In the genomic region with DNA sequence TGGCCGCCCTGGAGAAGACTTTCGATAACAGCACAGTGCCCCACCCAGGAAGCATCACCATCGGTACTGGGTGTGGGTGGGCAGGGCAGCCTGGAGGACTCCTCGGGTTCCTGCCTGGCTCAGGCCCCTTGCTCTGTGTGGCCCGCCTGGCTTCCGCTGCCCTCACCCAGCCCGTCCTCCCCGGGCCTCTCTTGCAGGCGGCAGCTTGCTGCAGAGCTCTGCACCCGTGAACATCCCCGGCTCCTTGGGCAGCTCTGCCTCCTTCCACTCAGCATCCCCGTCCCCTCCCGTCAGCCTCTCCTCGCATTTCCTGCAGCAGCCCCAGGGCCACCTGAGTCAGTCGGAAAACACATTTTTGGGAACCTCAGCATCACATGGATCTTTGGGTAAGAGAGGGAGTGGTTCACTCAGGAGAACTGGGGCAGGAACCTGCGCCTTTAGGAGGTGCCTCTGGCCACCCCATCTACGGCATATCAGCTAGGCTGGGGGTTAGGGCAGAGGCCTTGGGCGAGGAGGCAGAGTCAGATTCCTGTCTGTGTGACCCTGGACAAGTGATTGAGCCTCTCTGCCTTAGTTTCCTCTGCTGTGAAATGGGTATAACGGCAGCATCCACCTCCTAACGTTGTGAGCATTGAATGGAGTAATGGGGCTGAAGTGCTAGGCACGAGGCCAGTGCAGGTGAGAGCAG, we compare ENCODE assay signal across 21 cellular contexts.
"Had no signal": no experiment of that assay in that cellular context is flagged by ENCODE, and none has a peak within 500 bp of the region (broad histone marks: within the 10 kb centered on the region; RNA-seq: fewer than 3 reads in every experiment).

No MANE protein-coding gene starts in this region.

- H3K9ac ChIP-seq: parathyroid adenoma had no signal

- H3K4me3 Mint-ChIP-seq: activated CD4-positive, alpha-beta T cell treated with anti-CD3 and anti-CD28 coated beads, Interleukin-2, amount 10 ng/mL, durations not matched to agents 24 days and 14 days; activated naive CD8-positive, alpha-beta T cell treated with anti-CD3 and anti-CD28 coated beads, Interleukin-2, amount 50 U/mL, for 24 hours; activated T-helper 17 cell treated with anti-CD3 and anti-CD28 coated beads, Interleukin-2, amount 50 U/mL, for 72 hours; natural killer cell had no signal

- H3K4me1 ChIP-seq: upper lobe of left lung had no signal

- H2AFZ ChIP-seq: parathyroid adenoma had no signal

- ATAC-seq: activated naive CD8-positive, alpha-beta T cell treated with anti-CD3 and anti-CD28 coated beads, Interleukin-2, amount 50 U/mL, for 24 hours; activated T-helper 17 cell treated with anti-CD3 and anti-CD28 coated beads, Interleukin-2, amount 50 U/mL, for 72 hours; natural killer cell had no signal

- H3K4me3 ChIP-seq: esophagus muscularis mucosa, heart right ventricle, right lobe of liver, thoracic aorta, upper lobe of left lung had no signal

- DNase-seq: activated naive CD4-positive, alpha-beta T cell treated with Interleukin-2 at 50 U/mL for 16 hours; activated naive CD8-positive, alpha-beta T cell treated with anti-CD3 and anti-CD28 coated beads, Interleukin-2, amount 50 U/mL, for 24 hours; anterior cingulate cortex; brain microvascular endothelial cell; cortex of kidney; effector CD4-positive, alpha-beta T cell; heart right ventricle; kidney glomerular epithelial cell; natural killer cell; small intestine; stimulated activated CD4-positive, alpha-beta T cell treated with anti-CD3 and anti-CD28 coated beads, Interleukin-15, amount 100 ng/mL, for 24 hours; stimulated activated CD4-positive, alpha-beta T cell treated with anti-CD3 and anti-CD28 coated beads, Interleukin-4, amount 100 ng/mL, for 1 hour; T-helper 1 cell; T-helper 9 cell; upper lobe of left lung had no signal

- H3K9me3 Mint-ChIP-seq: activated CD4-positive, alpha-beta T cell treated with anti-CD3 and anti-CD28 coated beads, Interleukin-2, amount 10 ng/mL, durations not matched to agents 24 days and 14 days; activated naive CD8-positive, alpha-beta T cell treated with anti-CD3 and anti-CD28 coated beads, Interleukin-2, amount 50 U/mL, for 24 hours; activated T-helper 17 cell treated with anti-CD3 and anti-CD28 coated beads, Interleukin-2, amount 50 U/mL, for 72 hours; natural killer cell had no signal

- H3K27me3 ChIP-seq: brain microvascular endothelial cell, esophagus muscularis mucosa, heart right ventricle, right lobe of liver, upper lobe of left lung had no signal

- H3K27ac ChIP-seq: brain microvascular endothelial cell, esophagus muscularis mucosa, heart right ventricle, parathyroid adenoma, right lobe of liver, thoracic aorta, upper lobe of left lung had no signal

- H3K36me3 Mint-ChIP-seq: natural killer cell had no signal

- FAIRE-seq: small intestine had no signal

- H3K27me3 Mint-ChIP-seq: activated CD4-positive, alpha-beta T cell treated with anti-CD3 and anti-CD28 coated beads, Interleukin-2, amount 10 ng/mL, durations not matched to agents 24 days and 14 days; activated naive CD8-positive, alpha-beta T cell treated with anti-CD3 and anti-CD28 coated beads, Interleukin-2, amount 50 U/mL, for 24 hours; activated T-helper 17 cell treated with anti-CD3 and anti-CD28 coated beads, Interleukin-2, amount 50 U/mL, for 72 hours had no signal

- H3K9me3 ChIP-seq: esophagus muscularis mucosa, heart right ventricle, right lobe of liver, thoracic aorta, upper lobe of left lung had no signal

- H3K27ac Mint-ChIP-seq: activated CD4-positive, alpha-beta T cell treated with anti-CD3 and anti-CD28 coated beads, Interleukin-2, amount 10 ng/mL, durations not matched to agents 24 days and 14 days; activated naive CD8-positive, alpha-beta T cell treated with anti-CD3 and anti-CD28 coated beads, Interleukin-2, amount 50 U/mL, for 24 hours had no signal
